Comparison of ENCODE assay signal across 18 cellular contexts in genomic region chr20:12316794-12317193, GRCh38.
DNase-seq lines count a peak whose midpoint lies in the region; ATAC-seq and TF ChIP-seq lines count a peak whose summit lies in the region.
"Had no signal": no experiment of that assay in that cellular context is flagged by ENCODE, and none has a peak within 500 bp of the region (broad histone marks: within the 10 kb centered on the region; RNA-seq: fewer than 3 reads in every experiment).

No MANE protein-coding gene starts in this region.

- H3K4me1 Mint-ChIP-seq in GM23338 (peaks cover 11% of the 10 kb centered on the region; the same call in 2 of the 3 replicates), osteocyte (ENCODE audit: unreplicated experiment) (no peaks in the 10 kb centered on the region)
- H3K4me1 Mint-ChIP-seq: B cell had no signal

- H3F3A ChIP-seq in GM23338 (replicated peaks; ENCODE audit: low read depth), result no peaks in the 10 kb centered on the region
- H3F3A ChIP-seq in PC-3 (ENCODE audit: low read length, unreplicated experiment), result no peaks in the 10 kb centered on the region

- TF ChIP-seq POLR2A in vagina (IDR thresholded peaks at IDR 0.05), result no peak

- H3K9me2 ChIP-seq in GM23338 (ENCODE audit: insufficient read depth) (0 out of 2 replicates have a peak, but pooled peaks cover 3% of the 10 kb centered on the region), PC-3 (replicated peaks; ENCODE audit: low read length) (no peaks in the 10 kb centered on the region)

- CTCF ChIA-PET in PC-3 (lab: Charles Lee), result no interaction called here

- H3K4me1 ChIP-seq in GM23338 (ENCODE audit: insufficient read depth) (peaks cover 8% of the 10 kb centered on the region; the same call in 1 of the 2 replicates), vagina (no peaks in the 10 kb centered on the region), PC-3 (ENCODE audit: insufficient read depth, low read length) (no peaks in the 10 kb centered on the region)
- H3K4me1 ChIP-seq: A549; BLaER1 treated with 17β-estradiol and CSF1 and Interleukin-3, amounts not matched to agents 10 nM and 100 nM; Caco-2 had no signal

- intact Hi-C loops in vagina (cut with DNase I), result no loop called here
- intact Hi-C loops in PC-3 (cut with micrococcal nuclease), result no loop called here

- no peak for TF ChIP-seq CTCF in GM23338 (conservative IDR thresholded peaks at IDR 0.05; ENCODE audit: low read depth in 2 of 2)
- no peak for TF ChIP-seq CTCF in osteocyte (IDR thresholded peaks at IDR 0.05)
- TF ChIP-seq CTCF in vagina (IDR thresholded peaks at IDR 0.05), result no peak
- TF ChIP-seq CTCF in PC-3 (conservative IDR thresholded peaks at IDR 0.05; ENCODE audit: low read depth, low read length), result no peak

- H3K4me3 ChIP-seq in GM23338 (no peak overlapping the region), vagina (no peak overlapping the region), PC-3 (ENCODE audit: low read length) (no peak overlapping the region)
- H3K4me3 ChIP-seq: A549; BLaER1 treated with 17β-estradiol and CSF1 and Interleukin-3, amounts not matched to agents 10 nM and 100 nM had no signal

- H3K9me3 ChIP-seq in vagina (no peaks in the 10 kb centered on the region), PC-3 (ENCODE audit: low read length) (no peaks in the 10 kb centered on the region)
- H3K9me3 ChIP-seq: A549; BLaER1 treated with 17β-estradiol and CSF1 and Interleukin-3, amounts not matched to agents 10 nM and 100 nM had no signal

- H2AFZ ChIP-seq in GM23338 (no peak overlapping the region), PC-3 (ENCODE audit: low read length) (no peak overlapping the region)

- H3K27me3 ChIP-seq in GM23338 (ENCODE audit: insufficient read depth) (no peaks in the 10 kb centered on the region), vagina (no peaks in the 10 kb centered on the region), PC-3 (ENCODE audit: low read length) (peaks cover 2% of the 10 kb centered on the region; the same call in 1 of the 2 replicates)
- H3K27me3 ChIP-seq: BLaER1 treated with 17β-estradiol and CSF1 and Interleukin-3, amounts not matched to agents 10 nM and 100 nM had no signal

- H3K36me3 Mint-ChIP-seq in GM23338 (ENCODE audit: low read depth), result no peaks in the 10 kb centered on the region
- H3K36me3 Mint-ChIP-seq in osteocyte (ENCODE audit: unreplicated experiment), result no peaks in the 10 kb centered on the region
- H3K36me3 Mint-ChIP-seq: CD8-positive, alpha-beta T cell had no signal

- POLR2A ChIA-PET in PC-3 (lab: Charles Lee; ENCODE audit: unreplicated experiment), result no interaction called here

- DNase-seq in GM23338 (ENCODE audit: low spot score) (peak; percentile 2), left lobe of liver (ENCODE audit: low spot score) (no peak), osteocyte (ENCODE audit: extremely low spot score, unreplicated experiment) (peak; percentile 27), vagina (ENCODE audit: extremely low spot score in 2 of 2) (no peak), NCI-H1105 (lab: John Stamatoyannopoulos, UW) (no peak), PC-3 (no peak)
- DNase-seq: AML-193; Caco-2; Calu3; CD4-positive, alpha-beta T cell; CD8-positive, alpha-beta T cell; DMS79 treated with DMSO at 0.1 percent for 48 hours; GF-D8 had no signal

- no peak overlapping the region for H3K9ac ChIP-seq in PC-3 (ENCODE audit: low read length)
- H3K9ac ChIP-seq: BLaER1 treated with 17β-estradiol and CSF1 and Interleukin-3, amounts not matched to agents 10 nM and 100 nM had no signal

- H3K36me3 ChIP-seq in GM23338 (ENCODE audit: insufficient read depth) (no peaks in the 10 kb centered on the region), vagina (no peaks in the 10 kb centered on the region), PC-3 (ENCODE audit: low read depth, low read length) (no peaks in the 10 kb centered on the region)
- H3K36me3 ChIP-seq: BLaER1 treated with 17β-estradiol and CSF1 and Interleukin-3, amounts not matched to agents 10 nM and 100 nM had no signal

- no peak overlapping the region for H3K27ac Mint-ChIP-seq in GM23338
- no peak overlapping the region for H3K27ac Mint-ChIP-seq in osteocyte (ENCODE audit: unreplicated experiment)
- H3K27ac Mint-ChIP-seq: B cell; CD4-positive, alpha-beta T cell; CD8-positive, alpha-beta T cell had no signal

- no peaks in the 10 kb centered on the region for H4K20me1 ChIP-seq in GM23338 (replicated peaks; ENCODE audit: insufficient read depth)
- H4K20me1 ChIP-seq in PC-3 (ENCODE audit: low read length), result no peaks in the 10 kb centered on the region
- H4K20me1 ChIP-seq: BLaER1 treated with 17β-estradiol and CSF1 and Interleukin-3, amounts not matched to agents 10 nM and 100 nM had no signal

- H3K27me3 Mint-ChIP-seq in GM23338 (ENCODE audit: insufficient read depth, low read depth, poor library complexity) (no peaks in the 10 kb centered on the region), osteocyte (ENCODE audit: unreplicated experiment) (no peaks in the 10 kb centered on the region)
- H3K27me3 Mint-ChIP-seq: B cell; CD4-positive, alpha-beta T cell had no signal

- BruUV-seq in PC-3 (replicated peaks; lab: Mats Ljungman, UMichigan), result no TSS peak

- H3K79me2 ChIP-seq in GM23338 (replicated peaks; ENCODE audit: insufficient read depth) (no peaks in the 10 kb centered on the region), PC-3 (ENCODE audit: low read length) (no peaks in the 10 kb centered on the region)

- H3K27ac ChIP-seq in GM23338 (ENCODE audit: low read depth) (no peak overlapping the region), vagina (no peak overlapping the region), PC-3 (ENCODE audit: low read length) (no peak overlapping the region)
- H3K27ac ChIP-seq: 22Rv1; A549; BLaER1 treated with 17β-estradiol and CSF1 and Interleukin-3, amounts not matched to agents 10 nM and 100 nM; C4-2B had no signal

- no peaks in the 10 kb centered on the region for H3K9me3 Mint-ChIP-seq in GM23338
- no peaks in the 10 kb centered on the region for H3K9me3 Mint-ChIP-seq in osteocyte (ENCODE audit: unreplicated experiment)

- H3K4me3 Mint-ChIP-seq in GM23338 (no peak overlapping the region), osteocyte (ENCODE audit: unreplicated experiment) (no peak overlapping the region)
- H3K4me3 Mint-ChIP-seq: B cell; CD4-positive, alpha-beta T cell; CD8-positive, alpha-beta T cell had no signal

- ATAC-seq in GM23338 (no peak), left lobe of liver (peak; percentile 2), PC-3 (no peak)
- ATAC-seq: A549; CD8-positive, alpha-beta T cell had no signal

- H3K4me2 ChIP-seq in GM23338 (no peak overlapping the region), PC-3 (ENCODE audit: low read length) (no peak overlapping the region)
- H3K4me2 ChIP-seq: A549; BLaER1 treated with 17β-estradiol and CSF1 and Interleukin-3, amounts not matched to agents 10 nM and 100 nM had no signal

TF ChIP-seq in GM23338, 12 proteins besides CTCF, POLR2A, EP300 and RAD21 (continues in another document):
- TF ChIP-seq EZH2 (IDR thresholded peaks at IDR 0.05; ENCODE audit: low read depth, unreplicated experiment) (no peak), EZH2phosphoT487 (IDR thresholded peaks at IDR 0.05; ENCODE audit: unreplicated experiment) (no peak), NANOG (IDR thresholded peaks at IDR 0.05; ENCODE audit: borderline replicate concordance) (no peak), STAT1 (IDR thresholded peaks at IDR 0.05; ENCODE audit: unreplicated experiment) (no peak)

Comparison
In these comparisons a context has a peak if more than half of its experiments do, and no peak if none do; other contexts are left out.
1. DNase-seq: peak in GM23338 (single experiment) and osteocyte (single experiment); none in left lobe of liver (single experiment), vagina (0 of 2), NCI-H1105 (single experiment) and PC-3 (single experiment).